28 cellular contexts compared by ENCODE assay signal in genomic region chr2:66103581-66103980, GRCh38.
A peak's percentile ranks its signal among the peaks of the same experiment; 100 is the strongest.
DNase-seq lines count a peak whose midpoint lies in the region; ATAC-seq, FAIRE-seq and TF ChIP-seq lines count a peak whose summit lies in the region.
"Had no signal": no experiment of that assay in that cellular context is flagged by ENCODE, and none has a peak within 500 bp of the region (broad histone marks: within the 10 kb centered on the region; RNA-seq: fewer than 3 reads in every experiment).

No MANE protein-coding gene starts in this region.

- ATAC-seq in WTC11 (peak; percentile 53; the same call in 1 of the 2 replicates), GM18858 (IDR thresholded peaks at IDR 0.05; ENCODE audit: unreplicated experiment) (no peak)
- ATAC-seq: GM12878 had no signal

- no peak for TF ChIP-seq CTCF in WTC11 (IDR thresholded peaks at IDR 0.05)
- TF ChIP-seq CTCF in H1 (IDR thresholded peaks at IDR 0.05; ENCODE audit: control extremely low read depth in 1 of 3, insufficient read depth in 1 of 3, low read depth in 1 of 3, low read length in 3 of 3): no peak

- no peak overlapping the region for H3K27ac ChIP-seq in H1 (ENCODE audit: low read depth, low read length)
- H3K27ac ChIP-seq in mesendoderm (ENCODE audit: low read depth, low read length): no peak overlapping the region
- H3K27ac ChIP-seq: BLaER1 had no signal

- TF ChIP-seq EP300 in H1 (IDR thresholded peaks at IDR 0.05; ENCODE audit: borderline replicate concordance in 1 of 2, low read depth in 2 of 2, low read length in 2 of 2): no peak

- H3K27me3 ChIP-seq in H1 (replicated peaks in 1 of 4; ENCODE audit: control insufficient read depth in 3 of 4, extremely low read depth in 1 of 4, insufficient read depth in 3 of 4, low read length in 3 of 4) (no peaks in the 10 kb centered on the region), mesendoderm (ENCODE audit: insufficient read depth, low read length, poor library complexity) (no peaks in the 10 kb centered on the region)
- H3K27me3 ChIP-seq: BE2C, BLaER1 had no signal

- no peaks in the 10 kb centered on the region for H3K9me3 ChIP-seq in H1 (ENCODE audit: insufficient read depth in 2 of 2, low read depth in 1 of 2, low read length in 1 of 2)
- H3K9me3 ChIP-seq: BE2C, BLaER1 had no signal

- H3K79me2 ChIP-seq in H1 (ENCODE audit: control insufficient read depth in 1 of 2, insufficient read depth in 2 of 2, low read length in 2 of 2): no peaks in the 10 kb centered on the region
- no peaks in the 10 kb centered on the region for H3K79me2 ChIP-seq in mesendoderm (ENCODE audit: control insufficient read depth, insufficient read depth, low read length)

- peaks cover 3% of the 10 kb centered on the region; the same call in 1 of the 2 replicates for H3K9me3 Mint-ChIP-seq in WTC11

- H2BK120ac ChIP-seq in H1 (replicated peaks; ENCODE audit: low read depth, low read length) (no peak overlapping the region), mesendoderm (ENCODE audit: low read depth, low read length) (no peak overlapping the region)

- H2BK20ac ChIP-seq in H1 (ENCODE audit: low read length): no peak overlapping the region

- H4K8ac ChIP-seq in H1 (ENCODE audit: extremely low read depth, insufficient read depth, low read length): no peak overlapping the region
- no peak overlapping the region for H4K8ac ChIP-seq in mesendoderm (ENCODE audit: low read depth, low read length)

- H3K23ac ChIP-seq in H1 (ENCODE audit: insufficient read length) (no peak overlapping the region), mesendoderm (ENCODE audit: low read length) (no peak overlapping the region)

- H3K4me3 Mint-ChIP-seq in WTC11: no peak overlapping the region
- H3K4me3 Mint-ChIP-seq: CD14-positive monocyte; CD4-positive, alpha-beta memory T cell; CD4-positive, CD25-positive, alpha-beta regulatory T cell; CD8-positive, alpha-beta memory T cell had no signal

- no peak for FAIRE-seq in H1 (lab: Jason Lieb, UNC)
- FAIRE-seq: A204.1, GM12878, GM12892, GM18507, GM19239 had no signal

- H3K4me1 ChIP-seq in H1 (replicated peaks in 1 of 4; ENCODE audit: control insufficient read depth in 3 of 4, insufficient read depth in 4 of 4, low read length in 3 of 4): peaks cover 0 to 2% (median 0%) of the 10 kb centered on the region in 4 experiments; a peak in 1 of 7 replicates
- H3K4me1 ChIP-seq in mesendoderm (ENCODE audit: control insufficient read depth, low read depth, low read length): no peaks in the 10 kb centered on the region
- H3K4me1 ChIP-seq: BE2C, BLaER1 had no signal

- H4K91ac ChIP-seq in H1 (replicated peaks; ENCODE audit: insufficient read length, low read length): no peak overlapping the region

- no peaks in the 10 kb centered on the region for H4K20me1 ChIP-seq in H1 (replicated peaks in 1 of 2; ENCODE audit: control insufficient read depth in 1 of 2, insufficient read depth in 2 of 2, low read length in 2 of 2)
- H4K20me1 ChIP-seq: BLaER1 had no signal

- no peak overlapping the region for H2AK5ac ChIP-seq in H1 (ENCODE audit: low read depth, low read length)
- no peak overlapping the region for H2AK5ac ChIP-seq in mesendoderm (ENCODE audit: low read length)

- H3K4me3 ChIP-seq in H1 (ENCODE audit: extremely low read depth in 1 of 4, insufficient read depth in 2 of 4, low read depth in 3 of 4, low read length in 4 of 4): no peak overlapping the region
- no peak overlapping the region for H3K4me3 ChIP-seq in mesendoderm (ENCODE audit: low read length)
- H3K4me3 ChIP-seq: BLaER1, GM12878 had no signal

- WGBS in H1 (ENCODE audit: extremely low coverage in 1 of 2, insufficient coverage in 1 of 2, insufficient read length in 1 of 2, insufficient replicate concordance in 2 of 2, low coverage in 1 of 2, low lambda C conversion rate in 2 of 2, missing lambda C conversion rate in 1 of 2), 2 experiments: 77% methylated on average over 3 of the region's 3 CpGs; no CpG with 5 or more reads in 1 of the 2 experiments
- no CpG with 5 or more reads among the region's 3 CpGs for WGBS in mesendoderm (ENCODE audit: extremely low coverage, insufficient coverage, low lambda C conversion rate)

- no peak overlapping the region for H3K4ac ChIP-seq in H1 (replicated peaks; ENCODE audit: insufficient read length, low read depth, low read length)
- H3K4ac ChIP-seq in mesendoderm (ENCODE audit: low read depth, low read length): no peak overlapping the region

- POLR2A ChIA-PET in WTC11 (lab: Charles Lee) (no interaction called here), H1 (lab: Charles Lee; ENCODE audit: partially characterized antibody) (interaction anchor here (0.7 kb wide), 1 partner anchor 8 kb away, joined by 3 read pairs; no protein-coding TSS in a partner anchor)

- no peak overlapping the region for H3K14ac ChIP-seq in H1 (ENCODE audit: insufficient read length)

- H3K4me1 Mint-ChIP-seq in WTC11: peaks cover 12% of the 10 kb centered on the region; the same call in 1 of the 2 replicates
- H3K4me1 Mint-ChIP-seq: CD14-positive monocyte; CD4-positive, alpha-beta memory T cell; CD4-positive, CD25-positive, alpha-beta regulatory T cell; CD8-positive, alpha-beta memory T cell had no signal

- H3K9ac ChIP-seq in H1 (replicated peaks in 1 of 4; ENCODE audit: extremely low read depth in 1 of 4, low read depth in 3 of 4, low read length in 3 of 4): no peak overlapping the region
- no peak overlapping the region for H3K9ac ChIP-seq in mesendoderm (ENCODE audit: low read length)
- H3K9ac ChIP-seq: BLaER1 had no signal

- CTCF ChIA-PET in WTC11 (lab: Charles Lee): interaction anchor here (1.0 kb wide), 1 partner anchor 8 kb away, joined by 4 read pairs; no protein-coding TSS in a partner anchor
- CTCF ChIA-PET in H1 (lab: Charles Lee; ENCODE audit: partially characterized antibody): no interaction called here

- H3K18ac ChIP-seq in H1 (ENCODE audit: extremely low read depth, low read length): no peak overlapping the region
- no peak overlapping the region for H3K18ac ChIP-seq in mesendoderm (ENCODE audit: low read length)

- no peak for DNase-seq in WTC11 (ENCODE audit: low spot score)
- DNase-seq in H1 (ENCODE audit: low read depth in 1 of 2, low spot score in 2 of 2): no peak
- peak; percentile 7 for DNase-seq in mesendoderm
- DNase-seq in SW480 (ENCODE audit: low spot score): no peak
- DNase-seq in activated CD8-positive, alpha-beta memory T cell treated with anti-CD3 and anti-CD28 coated beads, Interleukin-2, amount 50 U/mL, for 48 hours: no peak
- DNase-seq: 8988T; ACHN; BE2C; C1 segment of cervical spinal cord; CD4-positive, alpha-beta memory T cell; CD4-positive, CD25-positive, alpha-beta regulatory T cell; CD8-positive, alpha-beta memory T cell; COR-L47; DMS 273 treated with DMSO at 0.1 percent for 48 hours; DMS153; DMS53; DMS79; DND-41; EL; GDM1 had no signal

- no peak overlapping the region for H2BK12ac ChIP-seq in H1 (ENCODE audit: low read depth, low read length)

- H4K5ac ChIP-seq in H1 (ENCODE audit: insufficient read length, low read depth, low read length): no peak overlapping the region
- no peak overlapping the region for H4K5ac ChIP-seq in mesendoderm (ENCODE audit: low read length)

- no peaks in the 10 kb centered on the region for H3K23me2 ChIP-seq in H1 (ENCODE audit: low read depth, low read length)

- H2BK15ac ChIP-seq in H1 (ENCODE audit: low read length) (no peak overlapping the region), mesendoderm (replicated peaks; ENCODE audit: low read depth) (no peak overlapping the region)

- H3K36me3 Mint-ChIP-seq in WTC11: no peaks in the 10 kb centered on the region
- H3K36me3 Mint-ChIP-seq: CD14-positive monocyte; CD4-positive, alpha-beta memory T cell; CD4-positive, CD25-positive, alpha-beta regulatory T cell; CD8-positive, alpha-beta memory T cell had no signal

- H3K27me3 Mint-ChIP-seq in WTC11 (ENCODE audit: low read depth): no peaks in the 10 kb centered on the region
- H3K27me3 Mint-ChIP-seq: CD4-positive, alpha-beta memory T cell; CD4-positive, CD25-positive, alpha-beta regulatory T cell; CD8-positive, alpha-beta memory T cell had no signal

- no peak for TF ChIP-seq RAD21 in H1 (IDR thresholded peaks at IDR 0.05 in 1 of 2, conservative IDR thresholded peaks at IDR 0.05 in 1 of 2; ENCODE audit: low read depth in 2 of 2, low read length in 2 of 2)

- H3K79me1 ChIP-seq in H1 (ENCODE audit: low read depth, low read length): no peaks in the 10 kb centered on the region
- H3K79me1 ChIP-seq in mesendoderm (ENCODE audit: low read length): no peaks in the 10 kb centered on the region

- no peak overlapping the region for H3K4me2 ChIP-seq in H1 (ENCODE audit: insufficient read depth in 1 of 2, low read depth in 2 of 2, low read length in 2 of 2)
- no peak overlapping the region for H3K4me2 ChIP-seq in mesendoderm (ENCODE audit: low read length)
- H3K4me2 ChIP-seq: BLaER1 had no signal

- no peak overlapping the region for H3K56ac ChIP-seq in H1 (replicated peaks; ENCODE audit: insufficient read length, low read depth, low read length)
- H3K56ac ChIP-seq in mesendoderm (ENCODE audit: low read length): no peak overlapping the region

- TF ChIP-seq POLR2A in H1 (IDR thresholded peaks at IDR 0.05; ENCODE audit: control extremely low read depth in 1 of 2, low read depth in 2 of 2, low read length in 2 of 2): no peak

- H2AFZ ChIP-seq in H1 (ENCODE audit: low read length): no peak overlapping the region

- H3K27ac Mint-ChIP-seq in WTC11: no peak overlapping the region
- H3K27ac Mint-ChIP-seq: CD14-positive monocyte; CD4-positive, alpha-beta memory T cell; CD4-positive, CD25-positive, alpha-beta regulatory T cell; CD8-positive, alpha-beta memory T cell had no signal

- H2BK5ac ChIP-seq in H1 (ENCODE audit: low read depth, low read length) (no peak overlapping the region), mesendoderm (ENCODE audit: low read length) (no peak overlapping the region)

- H3K36me3 ChIP-seq in H1 (ENCODE audit: control insufficient read depth in 2 of 4, insufficient read depth in 4 of 4, low read length in 3 of 4): no peaks in the 10 kb centered on the region
- H3K36me3 ChIP-seq in mesendoderm (ENCODE audit: control insufficient read depth, insufficient read depth, low read length): no peaks in the 10 kb centered on the region
- H3K36me3 ChIP-seq: BE2C, BLaER1 had no signal

TF ChIP-seq in WTC11, 78 proteins besides CTCF, POLR2A, EP300 and RAD21 (continues in another document):
- TF ChIP-seq ZNF219 (CRISPR knock-in tag; IDR thresholded peaks at IDR 0.05; ENCODE audit: borderline replicate concordance) (no peak), NR2C2 (CRISPR knock-in tag; IDR thresholded peaks at IDR 0.05) (no peak), HMGA2 (CRISPR knock-in tag; IDR thresholded peaks at IDR 0.05) (no peak), RELA (CRISPR knock-in tag; IDR thresholded peaks at IDR 0.05; ENCODE audit: borderline replicate concordance) (no peak)

TF ChIP-seq in H1, 55 proteins besides CTCF, POLR2A, EP300 and RAD21:
- TF ChIP-seq SIX5 (IDR thresholded peaks at IDR 0.05; ENCODE audit: low read depth, low read length) (peak; percentile 39), BCL11A (IDR thresholded peaks at IDR 0.05; ENCODE audit: low read depth in 2 of 2, low read length in 2 of 2) (no peak)
